1 cellular context compared by ENCODE assay signal in the genomic region with DNA sequence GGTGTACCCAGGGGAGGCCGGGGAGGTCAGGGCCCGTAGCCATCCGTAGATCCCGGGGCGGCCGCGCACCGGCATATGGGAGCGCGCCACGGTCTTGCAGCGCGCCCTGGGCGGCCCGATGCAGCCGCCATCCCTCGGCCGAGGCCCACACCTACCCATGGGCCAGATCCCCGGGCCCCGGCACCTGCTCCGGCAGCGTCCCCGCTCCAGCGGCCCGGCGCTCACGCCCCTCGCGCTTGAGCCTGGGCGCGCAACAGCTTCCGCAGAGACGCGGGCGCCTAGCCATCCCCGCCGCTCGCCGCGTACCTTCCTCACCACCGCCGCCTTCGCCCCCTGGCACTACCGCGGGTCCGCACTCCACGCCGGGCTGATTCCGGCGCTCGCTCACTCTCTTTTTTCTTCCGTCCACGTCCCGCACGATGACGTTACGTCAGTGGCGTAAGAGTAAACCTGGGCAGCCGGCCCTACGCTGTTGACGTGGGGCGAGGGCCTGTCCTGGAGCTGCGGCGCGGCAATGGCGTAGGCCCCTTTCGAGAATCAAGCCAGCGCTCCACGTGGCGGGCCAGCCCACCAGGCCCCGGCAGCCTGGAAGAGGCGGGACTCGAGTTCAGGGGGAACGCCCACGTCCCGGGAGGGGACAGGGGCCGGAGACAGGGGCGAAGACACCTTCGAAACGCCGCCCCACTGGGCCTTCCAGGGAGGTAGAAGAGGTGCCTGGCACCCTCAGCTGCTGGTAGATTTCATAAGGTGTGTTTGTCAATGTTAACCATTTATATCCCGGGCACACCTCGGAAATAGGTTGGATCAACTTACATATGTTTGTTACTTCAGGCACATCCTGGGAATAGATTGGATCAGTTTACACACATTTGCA.
TF ChIP-seq lines count a peak whose summit lies in the region.

TSS of gene ALDH18A1 (minus strand) at position 421 of the 874 bp plus-strand sequence. CDS start 3,334 bp downstream, outside the sequence.

TF ChIP-seq in WTC11, 78 proteins besides CTCF, POLR2A, EP300 and RAD21 (continued from another document):
- TF ChIP-seq, protein P1, sequence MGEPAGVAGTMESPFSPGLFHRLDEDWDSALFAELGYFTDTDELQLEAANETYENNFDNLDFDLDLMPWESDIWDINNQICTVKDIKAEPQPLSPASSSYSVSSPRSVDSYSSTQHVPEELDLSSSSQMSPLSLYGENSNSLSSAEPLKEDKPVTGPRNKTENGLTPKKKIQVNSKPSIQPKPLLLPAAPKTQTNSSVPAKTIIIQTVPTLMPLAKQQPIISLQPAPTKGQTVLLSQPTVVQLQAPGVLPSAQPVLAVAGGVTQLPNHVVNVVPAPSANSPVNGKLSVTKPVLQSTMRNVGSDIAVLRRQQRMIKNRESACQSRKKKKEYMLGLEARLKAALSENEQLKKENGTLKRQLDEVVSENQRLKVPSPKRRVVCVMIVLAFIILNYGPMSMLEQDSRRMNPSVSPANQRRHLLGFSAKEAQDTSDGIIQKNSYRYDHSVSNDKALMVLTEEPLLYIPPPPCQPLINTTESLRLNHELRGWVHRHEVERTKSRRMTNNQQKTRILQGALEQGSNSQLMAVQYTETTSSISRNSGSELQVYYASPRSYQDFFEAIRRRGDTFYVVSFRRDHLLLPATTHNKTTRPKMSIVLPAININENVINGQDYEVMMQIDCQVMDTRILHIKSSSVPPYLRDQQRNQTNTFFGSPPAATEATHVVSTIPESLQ (CRISPR knock-in tag; IDR thresholded peaks at IDR 0.05), result no peak
- no peak; the same call in 1 of the 2 replicates for TF ChIP-seq ETV6 (CRISPR knock-in tag; IDR thresholded peaks at IDR 0.05)
- TF ChIP-seq ESRRA (CRISPR knock-in tag; IDR thresholded peaks at IDR 0.05; ENCODE audit: borderline replicate concordance), result peak; percentile 49; the same call in 1 of the 2 replicates
- TF ChIP-seq, protein P2, sequence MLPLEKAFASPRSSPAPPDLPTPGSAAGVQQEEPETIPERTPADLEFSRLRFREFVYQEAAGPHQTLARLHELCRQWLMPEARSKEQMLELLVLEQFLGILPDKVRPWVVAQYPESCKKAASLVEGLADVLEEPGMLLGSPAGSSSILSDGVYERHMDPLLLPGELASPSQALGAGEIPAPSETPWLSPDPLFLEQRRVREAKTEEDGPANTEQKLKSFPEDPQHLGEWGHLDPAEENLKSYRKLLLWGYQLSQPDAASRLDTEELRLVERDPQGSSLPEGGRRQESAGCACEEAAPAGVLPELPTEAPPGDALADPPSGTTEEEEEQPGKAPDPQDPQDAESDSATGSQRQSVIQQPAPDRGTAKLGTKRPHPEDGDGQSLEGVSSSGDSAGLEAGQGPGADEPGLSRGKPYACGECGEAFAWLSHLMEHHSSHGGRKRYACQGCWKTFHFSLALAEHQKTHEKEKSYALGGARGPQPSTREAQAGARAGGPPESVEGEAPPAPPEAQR (CRISPR knock-in tag; IDR thresholded peaks at IDR 0.05), result no peak
- TF ChIP-seq, protein P3, sequence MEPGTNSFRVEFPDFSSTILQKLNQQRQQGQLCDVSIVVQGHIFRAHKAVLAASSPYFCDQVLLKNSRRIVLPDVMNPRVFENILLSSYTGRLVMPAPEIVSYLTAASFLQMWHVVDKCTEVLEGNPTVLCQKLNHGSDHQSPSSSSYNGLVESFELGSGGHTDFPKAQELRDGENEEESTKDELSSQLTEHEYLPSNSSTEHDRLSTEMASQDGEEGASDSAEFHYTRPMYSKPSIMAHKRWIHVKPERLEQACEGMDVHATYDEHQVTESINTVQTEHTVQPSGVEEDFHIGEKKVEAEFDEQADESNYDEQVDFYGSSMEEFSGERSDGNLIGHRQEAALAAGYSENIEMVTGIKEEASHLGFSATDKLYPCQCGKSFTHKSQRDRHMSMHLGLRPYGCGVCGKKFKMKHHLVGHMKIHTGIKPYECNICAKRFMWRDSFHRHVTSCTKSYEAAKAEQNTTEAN (CRISPR knock-in tag; IDR thresholded peaks at IDR 0.05), result no peak
- TF ChIP-seq MXD4 (CRISPR knock-in tag; IDR thresholded peaks at IDR 0.05; ENCODE audit: borderline replicate concordance), result no peak
- no peak for TF ChIP-seq CBFB (CRISPR knock-in tag; IDR thresholded peaks at IDR 0.05; ENCODE audit: low read depth)
- no peak for TF ChIP-seq ZNF232 (CRISPR knock-in tag; IDR thresholded peaks at IDR 0.05)
- TF ChIP-seq CREM (CRISPR knock-in tag; IDR thresholded peaks at IDR 0.05), result peak; percentile 40; the same call in 1 of the 2 replicates
- no peak for TF ChIP-seq ATF3 (CRISPR knock-in tag; conservative IDR thresholded peaks at IDR 0.05)
- TF ChIP-seq, protein P4, sequence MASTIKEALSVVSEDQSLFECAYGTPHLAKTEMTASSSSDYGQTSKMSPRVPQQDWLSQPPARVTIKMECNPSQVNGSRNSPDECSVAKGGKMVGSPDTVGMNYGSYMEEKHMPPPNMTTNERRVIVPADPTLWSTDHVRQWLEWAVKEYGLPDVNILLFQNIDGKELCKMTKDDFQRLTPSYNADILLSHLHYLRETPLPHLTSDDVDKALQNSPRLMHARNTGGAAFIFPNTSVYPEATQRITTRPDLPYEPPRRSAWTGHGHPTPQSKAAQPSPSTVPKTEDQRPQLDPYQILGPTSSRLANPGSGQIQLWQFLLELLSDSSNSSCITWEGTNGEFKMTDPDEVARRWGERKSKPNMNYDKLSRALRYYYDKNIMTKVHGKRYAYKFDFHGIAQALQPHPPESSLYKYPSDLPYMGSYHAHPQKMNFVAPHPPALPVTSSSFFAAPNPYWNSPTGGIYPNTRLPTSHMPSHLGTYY (CRISPR knock-in tag; IDR thresholded peaks at IDR 0.05), result no peak
- TF ChIP-seq ZNF416 (CRISPR knock-in tag; IDR thresholded peaks at IDR 0.05), result no peak
- TF ChIP-seq JUN (CRISPR knock-in tag; IDR thresholded peaks at IDR 0.05), result 0 out of 2 replicates have a peak, but pooled peaks have one; percentile 17
- TF ChIP-seq MYBL2 (CRISPR knock-in tag; IDR thresholded peaks at IDR 0.05), result no peak
- TF ChIP-seq GTF2I (CRISPR knock-in tag; conservative IDR thresholded peaks at IDR 0.05), result no peak
- TF ChIP-seq ZNF121 (CRISPR knock-in tag; IDR thresholded peaks at IDR 0.05), result peak; percentile 74; the same call in 1 of the 2 replicates
- TF ChIP-seq HMGA2 (CRISPR knock-in tag; IDR thresholded peaks at IDR 0.05), result no peak
- TF ChIP-seq, protein P5, sequence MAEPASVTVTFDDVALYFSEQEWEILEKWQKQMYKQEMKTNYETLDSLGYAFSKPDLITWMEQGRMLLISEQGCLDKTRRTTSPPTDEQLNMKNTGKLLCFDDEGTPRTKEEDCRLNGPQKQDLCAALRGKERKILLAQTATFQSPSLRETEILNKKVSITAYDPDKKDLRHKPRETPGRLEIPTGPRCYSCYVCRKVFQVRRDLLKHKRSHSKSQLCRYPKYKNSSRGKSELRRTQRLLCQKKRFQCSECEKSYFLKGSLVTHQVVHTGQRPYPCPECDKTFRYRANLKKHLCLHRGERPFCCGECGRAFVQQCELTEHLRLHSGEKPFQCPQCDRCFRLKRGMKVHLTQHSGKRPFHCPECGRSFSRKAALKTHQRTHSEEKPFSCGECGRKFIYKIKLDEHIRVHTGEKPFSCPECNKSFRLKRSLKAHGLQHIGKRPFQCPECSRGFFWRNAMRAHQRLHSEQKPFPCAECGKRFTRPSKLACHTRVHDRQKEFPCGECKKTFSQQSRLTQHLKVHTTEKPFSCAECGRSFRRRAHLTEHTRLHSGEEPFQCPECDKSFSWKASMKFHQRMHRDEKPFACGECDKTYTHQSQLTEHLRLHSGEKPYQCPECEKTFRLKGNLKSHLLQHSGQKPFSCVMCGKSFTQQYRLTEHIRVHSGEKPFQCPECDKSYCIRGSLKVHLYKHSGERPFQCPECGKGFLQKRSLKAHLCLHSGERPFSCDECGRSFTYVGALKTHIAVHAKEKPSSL (CRISPR knock-in tag; conservative IDR thresholded peaks at IDR 0.05), result no peak
